Comparison of ENCODE assay signal across 12 cellular contexts in genomic region chr11:58780578-58780977, GRCh38. TPM values are rescaled to one million over a fixed set of nuclear protein-coding genes. Genes with fewer than 3 reads are reported as not detected.
"Had no signal": no experiment of that assay in that cellular context is flagged by ENCODE, and none has a peak within 500 bp of the region (broad histone marks: within the 10 kb centered on the region; RNA-seq: fewer than 3 reads in every experiment).

No MANE protein-coding gene starts in this region.

- H3K9ac ChIP-seq: GM23248 had no signal

- DNase-seq: GM23248, GOT3, H7, H9, HCEC 1CT, HFFc6 had no signal

- H3K36me3 ChIP-seq: HAP-1 had no signal

- H3K9me3 ChIP-seq: HAP-1 had no signal

- H3K27ac ChIP-seq: GM23248 had no signal

- H2AFZ ChIP-seq: GM23248, GM23338 had no signal

- H3K4me3 ChIP-seq: GM23248, GM23338, HAP-1 had no signal

- FAIRE-seq: H1, H54 had no signal

- ATAC-seq: GM23338, HCT116 had no signal

- H3K4me2 ChIP-seq: GM23338 had no signal

- H3K4me1 ChIP-seq: HAP-1 had no signal

RNA-seq across cellular contexts. Expression of gene GLYAT, which starts 48.8 kb away (rescaled TPM):
- total RNA-seq: GM23248, H1, H4, H7, H9, HFFc6 had no signal
- polyA plus RNA-seq: GM23248, GM23338, H1 had no signal
